In the genomic region with DNA sequence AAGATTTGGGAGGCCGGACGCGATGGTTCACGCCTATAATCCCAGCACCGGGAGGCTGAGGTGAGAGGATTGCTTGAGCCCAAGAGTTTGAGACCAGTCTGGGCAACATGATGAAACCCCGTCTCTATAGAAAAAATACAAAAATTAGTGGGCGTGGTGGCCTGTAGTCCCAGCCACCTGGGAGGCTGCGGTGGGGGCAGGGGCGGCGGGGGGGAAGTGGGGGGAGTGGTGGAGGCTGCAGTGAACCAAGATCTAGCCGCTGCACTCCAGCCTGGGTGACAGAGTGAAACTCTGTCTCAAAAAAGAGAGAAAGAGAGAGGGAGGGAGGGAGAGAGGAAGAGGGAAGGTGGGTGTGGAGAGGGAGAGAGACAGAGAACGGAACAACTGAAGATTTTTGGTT, we compare ENCODE assay signal across 20 cellular contexts. TPM values are rescaled to one million over a fixed set of nuclear protein-coding genes. Genes with fewer than 3 reads are reported as not detected.
A peak's percentile ranks its signal among the peaks of the same experiment; 100 is the strongest.
DNase-seq lines count a peak whose midpoint lies in the region; ATAC-seq and TF ChIP-seq lines count a peak whose summit lies in the region.
"Had no signal": no experiment of that assay in that cellular context is flagged by ENCODE, and none has a peak within 500 bp of the region (broad histone marks: within the 10 kb centered on the region; RNA-seq: fewer than 3 reads in every experiment).

No MANE protein-coding gene starts in this region.

- H3K4me3 ChIP-seq in mammary epithelial cell (replicated peaks in 1 of 3; ENCODE audit: insufficient read depth in 1 of 3, low read depth in 2 of 3, low read length in 3 of 3) (no peak overlapping the region), aorta (ENCODE audit: low read length in 2 of 2) (no peak overlapping the region), neural progenitor cell (no peak overlapping the region)
- H3K4me3 ChIP-seq: lung, right atrium auricular region, stomach had no signal

- no peaks in the 10 kb centered on the region for H4K20me1 ChIP-seq in mammary epithelial cell (ENCODE audit: insufficient read depth, low read length)
- H4K20me1 ChIP-seq in neural progenitor cell (ENCODE audit: low read depth), result no peaks in the 10 kb centered on the region

- no TSS peak for BruUV-seq in mammary epithelial cell (replicated peaks; lab: Mats Ljungman, UMichigan)

- H3K36me3 ChIP-seq in mammary epithelial cell (ENCODE audit: insufficient read depth, low read length), result no peaks in the 10 kb centered on the region
- H3K36me3 ChIP-seq in aorta (ENCODE audit: control insufficient read depth in 1 of 2, insufficient read depth in 2 of 2, low read length in 1 of 2), result no peaks in the 10 kb centered on the region
- no peaks in the 10 kb centered on the region for H3K36me3 ChIP-seq in neural progenitor cell

- H3K27ac Mint-ChIP-seq in IgD-negative memory B cell (peak overlapping the region in 2 of 3 donors; percentile 31 to 33), osteocyte (ENCODE audit: unreplicated experiment) (peak overlapping the region; percentile 73), neural progenitor cell (no peak overlapping the region)
- H3K27ac Mint-ChIP-seq: activated T-helper 17 cell treated with anti-CD3 and anti-CD28 coated beads, Interleukin-2, amount 50 U/mL, for 72 hours had no signal

- H3K4me1 Mint-ChIP-seq in IgD-negative memory B cell (peaks cover 3 to 15% (median 15%) of the 10 kb centered on the region in 3 donors), osteocyte (ENCODE audit: unreplicated experiment) (peaks cover 45% of the 10 kb centered on the region), neural progenitor cell (peaks cover 2% of the 10 kb centered on the region)

- ATAC-seq in aorta (ENCODE audit: low FRiP score) (no peak), GM21528 (IDR thresholded peaks at IDR 0.05; ENCODE audit: low FRiP score, unreplicated experiment) (no peak), HG02642 (IDR thresholded peaks at IDR 0.05; ENCODE audit: poor library complexity, unreplicated experiment) (no peak)
- ATAC-seq: activated CD4-positive, CD25-positive, alpha-beta regulatory T cell treated with anti-CD3 and anti-CD28 coated beads, Interleukin-2, amount 50 U/mL, for 24 hours; activated naive CD8-positive, alpha-beta T cell treated with anti-CD3 and anti-CD28 coated beads, Interleukin-2, amount 50 U/mL, for 24 hours; activated T-helper 17 cell treated with anti-CD3 and anti-CD28 coated beads, Interleukin-2, amount 50 U/mL, for 72 hours had no signal

- H3K27me3 Mint-ChIP-seq in IgD-negative memory B cell (no peaks in the 10 kb centered on the region), osteocyte (ENCODE audit: unreplicated experiment) (no peaks in the 10 kb centered on the region), neural progenitor cell (ENCODE audit: insufficient read depth, low read depth) (no peaks in the 10 kb centered on the region)
- H3K27me3 Mint-ChIP-seq: activated naive CD8-positive, alpha-beta T cell treated with anti-CD3 and anti-CD28 coated beads, Interleukin-2, amount 50 U/mL, for 24 hours; activated T-helper 17 cell treated with anti-CD3 and anti-CD28 coated beads, Interleukin-2, amount 50 U/mL, for 72 hours; central memory CD8-positive, alpha-beta T cell had no signal

- H3K4me3 Mint-ChIP-seq in IgD-negative memory B cell (peak overlapping the region in 2 of 4 donors; percentile 20 to 48), osteocyte (ENCODE audit: unreplicated experiment) (no peak overlapping the region), neural progenitor cell (no peak overlapping the region)
- H3K4me3 Mint-ChIP-seq: activated naive CD8-positive, alpha-beta T cell treated with anti-CD3 and anti-CD28 coated beads, Interleukin-2, amount 50 U/mL, for 24 hours; activated T-helper 17 cell treated with anti-CD3 and anti-CD28 coated beads, Interleukin-2, amount 50 U/mL, for 72 hours; central memory CD8-positive, alpha-beta T cell had no signal

- intact Hi-C loops in mammary epithelial cell (cut with micrococcal nuclease) (loop anchor here (10.0 kb wide), 1 partner anchor 479 kb away; no protein-coding TSS in a partner anchor), aorta (cut with DNase I) (loop anchor here (5.0 to 10.0 kb wide), 3 partner anchors 182 to 499 kb away; partner anchors contain the start of genes DUSP1 (in 1 of the 2) and SH3PXD2B (in 1 of the 2))

- H3K4me1 ChIP-seq in mammary epithelial cell (ENCODE audit: insufficient read depth, low read length) (peaks cover 13% of the 10 kb centered on the region), aorta (ENCODE audit: control insufficient read depth in 1 of 2, insufficient read depth in 2 of 2, low read length in 2 of 2) (peaks cover 0 to 5% of the 10 kb centered on the region in 2 donors), neural progenitor cell (no peaks in the 10 kb centered on the region)

- H2AFZ ChIP-seq in mammary epithelial cell (ENCODE audit: low read depth, low read length) (no peak overlapping the region), neural progenitor cell (replicated peaks) (no peak overlapping the region)

- H3K9me3 ChIP-seq in mammary epithelial cell (replicated peaks; ENCODE audit: insufficient read depth, low read length) (no peaks in the 10 kb centered on the region), aorta (ENCODE audit: control insufficient read depth, low read length) (no peaks in the 10 kb centered on the region), neural progenitor cell (ENCODE audit: low read depth) (no peaks in the 10 kb centered on the region)
- H3K9me3 ChIP-seq: right atrium auricular region, stomach had no signal

- H3K9me3 Mint-ChIP-seq in IgD-negative memory B cell, result peaks cover 0 to 2% (median 0%) of the 10 kb centered on the region in 3 donors
- H3K9me3 Mint-ChIP-seq in osteocyte (ENCODE audit: unreplicated experiment), result no peaks in the 10 kb centered on the region
- no peaks in the 10 kb centered on the region for H3K9me3 Mint-ChIP-seq in neural progenitor cell
- H3K9me3 Mint-ChIP-seq: activated naive CD8-positive, alpha-beta T cell treated with anti-CD3 and anti-CD28 coated beads, Interleukin-2, amount 50 U/mL, for 24 hours; activated T-helper 17 cell treated with anti-CD3 and anti-CD28 coated beads, Interleukin-2, amount 50 U/mL, for 72 hours; central memory CD8-positive, alpha-beta T cell; neural crest cell had no signal

- H3K36me3 Mint-ChIP-seq in IgD-negative memory B cell (peaks cover 2% of the 10 kb centered on the region), osteocyte (ENCODE audit: unreplicated experiment) (peaks cover 6% of the 10 kb centered on the region), neural progenitor cell (peaks cover 3% of the 10 kb centered on the region)

- CTCF ChIA-PET in mammary epithelial cell (lab: Charles Lee; ENCODE audit: low non-redundant PET), result no interaction called here

- in situ Hi-C loops in mammary epithelial cell (cut with MboI; ENCODE audit: low sequenced_read_pairs in 2 of 2), result loop anchor here in 1 of 2 donors (25.0 kb wide), 1 partner anchor 608 kb away; no protein-coding TSS in a partner anchor

- no peak overlapping the region for H3K9ac ChIP-seq in mammary epithelial cell (ENCODE audit: insufficient read depth, low read length)
- no peak overlapping the region for H3K9ac ChIP-seq in neural progenitor cell

- TF ChIP-seq CTCF in mammary epithelial cell (conservative IDR thresholded peaks at IDR 0.05 in 1 of 2, IDR thresholded peaks at IDR 0.05 in 1 of 2; ENCODE audit: extremely low read depth in 1 of 2, insufficient read depth in 1 of 2, low read depth in 1 of 2, low read length in 2 of 2), result no peak
- TF ChIP-seq CTCF in osteocyte (IDR thresholded peaks at IDR 0.05), result no peak
- TF ChIP-seq CTCF in neural progenitor cell (IDR thresholded peaks at IDR 0.05), result no peak

- dilution Hi-C loops in mammary epithelial cell (cut with HindIII; ENCODE audit: low sequenced_read_pairs), result no loop called here

- H3K4me2 ChIP-seq in mammary epithelial cell (ENCODE audit: insufficient read depth, low read depth, low read length) (no peak overlapping the region), neural progenitor cell (no peak overlapping the region)

- H3F3A ChIP-seq in neural progenitor cell (ENCODE audit: low read depth), result peaks cover 7% of the 10 kb centered on the region

- H3K27me3 ChIP-seq in mammary epithelial cell (ENCODE audit: insufficient read depth, low read length) (no peaks in the 10 kb centered on the region), aorta (ENCODE audit: control insufficient read depth in 1 of 2, insufficient read depth in 2 of 2, low read length in 1 of 2) (no peaks in the 10 kb centered on the region), neural progenitor cell (peaks cover 21% of the 10 kb centered on the region)
- H3K27me3 ChIP-seq: right atrium auricular region, stomach had no signal

- 79% methylated on average over 6 of the region's 12 CpGs for WGBS in mammary epithelial cell (ENCODE audit: low coverage, missing lambda C conversion rate)
- WGBS in aorta, 2 donors, result 71 to 73% methylated on average over 12 of the region's 12 CpGs

- DNase-seq in mammary epithelial cell (no peak), osteocyte (ENCODE audit: extremely low spot score, unreplicated experiment) (no peak), aorta (no peak), neural progenitor cell (ENCODE audit: low spot score) (no peak)
- DNase-seq: activated naive CD8-positive, alpha-beta T cell treated with anti-CD3 and anti-CD28 coated beads, Interleukin-2, amount 50 U/mL, for 24 hours; effector CD4-positive, alpha-beta T cell; head of caudate nucleus; NCI-H1417 treated with DMSO at 0.1 percent for 48 hours; NCI-H69; stomach; T1000 had no signal

- peak overlapping the region; percentile 22 for H3K27ac ChIP-seq in mammary epithelial cell (ENCODE audit: insufficient read depth, low read depth, low read length)
- H3K27ac ChIP-seq in aorta (ENCODE audit: low read depth in 1 of 2, low read length in 2 of 2), result peak overlapping the region; percentile 59 to 93
- H3K27ac ChIP-seq in neural progenitor cell, result no peak overlapping the region
- H3K27ac ChIP-seq: right atrium auricular region had no signal

- H3K79me2 ChIP-seq in mammary epithelial cell (ENCODE audit: insufficient read depth, low read length), result peaks cover under 1% of the 10 kb centered on the region
- no peaks in the 10 kb centered on the region for H3K79me2 ChIP-seq in neural progenitor cell (ENCODE audit: low read depth)

RNA-seq across cellular contexts. Expression of gene RPL26L1, which starts 4.9 kb away (rescaled TPM):
- polyA plus RNA-seq in IgD-negative memory B cell (27.9 TPM), mammary epithelial cell (120 TPM), aorta (10 to 100 TPM; 28.2 to 30.4 TPM)
- total RNA-seq in mammary epithelial cell (10 to 100 TPM; 31.8 to 58.5 TPM), osteocyte (43.5 and 45.1 TPM in 2 replicates), aorta (10 to 100 TPM; 16.7 to 31.2 TPM), neural progenitor cell (ENCODE audit: low replicate concordance) (55.7 and 99.3 TPM in 2 replicates)
- 11.9 TPM for polyA minus RNA-seq in mammary epithelial cell

RNA-seq across cellular contexts. Expression of gene ATP6V0E1, which starts 29.3 kb away (rescaled TPM):
- 427 TPM for polyA plus RNA-seq in IgD-negative memory B cell
- total RNA-seq in mammary epithelial cell, result 100 to 1,000 TPM; 147 to 154 TPM
- 213 TPM for polyA plus RNA-seq in mammary epithelial cell
- 157 TPM for polyA minus RNA-seq in mammary epithelial cell
- 261 and 282 TPM in 2 replicates for total RNA-seq in osteocyte
- total RNA-seq in aorta, result 100 to 1,000 TPM; 183 to 192 TPM
- polyA plus RNA-seq in aorta, result 100 to 1,000 TPM; 244 to 268 TPM
- total RNA-seq in neural progenitor cell (ENCODE audit: low replicate concordance), result 43.7 and 72.4 TPM in 2 replicates
